8 cellular contexts compared by ENCODE assay signal in genomic region chr15:70299931-70300858, GRCh38.
DNase-seq lines count a peak whose midpoint lies in the region; ATAC-seq and TF ChIP-seq lines count a peak whose summit lies in the region.

No MANE protein-coding gene starts in this region.

- no peaks in the 10 kb centered on the region for H3K9me3 ChIP-seq in DND-41 (ENCODE audit: insufficient read depth, low read length, severe bottlenecking)
- peaks cover 15% of the 10 kb centered on the region for H3K9me3 ChIP-seq in left ventricle myocardium inferior (replicated peaks)

- no peak overlapping the region for H3K27ac Mint-ChIP-seq in activated T-helper 2 cell treated with anti-CD3 and anti-CD28 coated beads, Interferon-gamma antibody, Interleukin-2, Interleukin-4, amounts not matched to agents 10 μg/mL and 5 μg/mL and 100 μg/mL, durations not matched to agents 14 hours and 24 hours and 36 hours

- ATAC-seq in DND-41 (ENCODE audit: insufficient read depth, low read depth) = peak; percentile 99
- peak; percentile 98 for ATAC-seq in GM21717 (IDR thresholded peaks at IDR 0.05; ENCODE audit: unreplicated experiment)

- H3K4me3 ChIP-seq in DND-41 (ENCODE audit: low read depth in 1 of 2, low read length in 2 of 2) (no peak overlapping the region), left ventricle myocardium inferior (no peak overlapping the region)

- H3K27me3 Mint-ChIP-seq in activated T-helper 2 cell treated with anti-CD3 and anti-CD28 coated beads, Interferon-gamma antibody, Interleukin-2, Interleukin-4, amounts not matched to agents 10 μg/mL and 5 μg/mL and 100 μg/mL, durations not matched to agents 14 hours and 24 hours and 36 hours (ENCODE audit: low read depth) = peaks cover 19% of the 10 kb centered on the region

- TF ChIP-seq CTCF in DND-41 (IDR thresholded peaks at IDR 0.05; ENCODE audit: borderline replicate concordance, extremely low read depth, low read length, poor library complexity, severe bottlenecking) (no peak), left ventricle myocardium inferior (IDR thresholded peaks at IDR 0.05; ENCODE audit: borderline replicate concordance) (no peak), RWPE1 (conservative IDR thresholded peaks at IDR 0.05; ENCODE audit: low read depth) (no peak)

- H3K9me3 Mint-ChIP-seq in activated T-helper 2 cell treated with anti-CD3 and anti-CD28 coated beads, Interferon-gamma antibody, Interleukin-2, Interleukin-4, amounts not matched to agents 10 μg/mL and 5 μg/mL and 100 μg/mL, durations not matched to agents 14 hours and 24 hours and 36 hours = no peaks in the 10 kb centered on the region

- no peak overlapping the region for H3K9ac ChIP-seq in DND-41 (ENCODE audit: low read depth, low read length)

- 0 out of 2 replicates have a peak overlapping the region, but pooled peaks have one; percentile 7 for H2AFZ ChIP-seq in DND-41 (ENCODE audit: low read depth, low read length)

- peaks cover 28% of the 10 kb centered on the region for H3K4me1 ChIP-seq in DND-41 (ENCODE audit: insufficient read depth, low read length)
- H3K4me1 ChIP-seq in left ventricle myocardium inferior = no peaks in the 10 kb centered on the region

- H3K79me2 ChIP-seq in DND-41 (ENCODE audit: insufficient read depth, low read length) = no peaks in the 10 kb centered on the region

- H3K4me3 Mint-ChIP-seq in activated T-helper 2 cell treated with anti-CD3 and anti-CD28 coated beads, Interferon-gamma antibody, Interleukin-2, Interleukin-4, amounts not matched to agents 10 μg/mL and 5 μg/mL and 100 μg/mL, durations not matched to agents 14 hours and 24 hours and 36 hours (ENCODE audit: low read depth) = no peak overlapping the region

- H3K27ac ChIP-seq in DND-41 (ENCODE audit: low read length) (peak overlapping the region; percentile 71), left ventricle myocardium inferior (replicated peaks) (no peak overlapping the region), RWPE1 (no peak overlapping the region)

- no peaks in the 10 kb centered on the region for H3K36me3 Mint-ChIP-seq in activated T-helper 2 cell treated with anti-CD3 and anti-CD28 coated beads, Interferon-gamma antibody, Interleukin-2, Interleukin-4, amounts not matched to agents 10 μg/mL and 5 μg/mL and 100 μg/mL, durations not matched to agents 14 hours and 24 hours and 36 hours (ENCODE audit: low read depth)

- H3K27me3 ChIP-seq in DND-41 (ENCODE audit: insufficient read depth, low read length, poor library complexity) (no peaks in the 10 kb centered on the region), left ventricle myocardium inferior (ENCODE audit: low read depth) (peaks cover 3% of the 10 kb centered on the region)

- POLR2A ChIA-PET in RWPE1 (lab: Yijun Ruan, JAX; ENCODE audit: low non-redundant PET) = no interaction called here

- peaks cover 7% of the 10 kb centered on the region for H3K4me1 Mint-ChIP-seq in activated T-helper 2 cell treated with anti-CD3 and anti-CD28 coated beads, Interferon-gamma antibody, Interleukin-2, Interleukin-4, amounts not matched to agents 10 μg/mL and 5 μg/mL and 100 μg/mL, durations not matched to agents 14 hours and 24 hours and 36 hours (ENCODE audit: low read depth)

- H3K36me3 ChIP-seq in DND-41 (ENCODE audit: insufficient read depth, low read length) (no peaks in the 10 kb centered on the region), left ventricle myocardium inferior (no peaks in the 10 kb centered on the region)

- H4K20me1 ChIP-seq in DND-41 (ENCODE audit: insufficient read depth, low read length) = no peaks in the 10 kb centered on the region

- intact Hi-C loops in activated T-helper 2 cell treated with anti-CD3 and anti-CD28 coated beads, Interferon-gamma antibody, Interleukin-2, Interleukin-4, amounts not matched to agents 10 μg/mL and 5 μg/mL and 100 μg/mL, durations not matched to agents 14 hours and 24 hours and 36 hours (cut with micrococcal nuclease) = loop anchor here (2.0 kb wide), 1 partner anchor 187 kb away; no protein-coding TSS in a partner anchor
- intact Hi-C loops in left ventricle myocardium inferior (cut with micrococcal nuclease) = no loop called here

- peak; percentile 82 for DNase-seq in DND-41
- DNase-seq in NCI-H2107 treated with DMSO at 0.1 percent for 48 hours (lab: John Stamatoyannopoulos, UW; ENCODE audit: unreplicated experiment) = peak; percentile 65
- DNase-seq in activated T-helper 2 cell treated with anti-CD3 and anti-CD28 coated beads, Interferon-gamma antibody, Interleukin-2, Interleukin-4, amounts not matched to agents 10 μg/mL and 5 μg/mL and 100 μg/mL, durations not matched to agents 14 hours and 24 hours and 36 hours (ENCODE audit: low spot score) = peak; percentile 58
- peak; percentile 33 to 44 (median 42) for DNase-seq in stimulated activated CD4-positive, alpha-beta T cell treated with anti-CD3 and anti-CD28 coated beads, TNF-alpha, amount 100 ng/mL, for 1 hour (ENCODE audit: low read depth in 3 of 3, low spot score in 1 of 3)
- DNase-seq in left ventricle myocardium inferior = no peak
- no peak for DNase-seq in HUDEP-2 (lab: John Stamatoyannopoulos, UW; ENCODE audit: unreplicated experiment in 76 of 76)
- no peak for DNase-seq in RWPE1 (ENCODE audit: low spot score)

- CTCF ChIA-PET in RWPE1 (lab: Yijun Ruan, JAX) = interaction anchor here (0.6 to 0.9 kb wide), 3 partner anchors 76 to 359 kb away, joined by 3 to 4 read pairs (median 4); no protein-coding TSS in a partner anchor

- peak overlapping the region; percentile 1; the same call in 1 of the 2 replicates for H3K4me2 ChIP-seq in DND-41 (ENCODE audit: insufficient read depth, low read length)

Comparison
In these comparisons a context has a peak if more than half of its experiments do, and no peak if none do; other contexts are left out.
1. DNase-seq: peak in DND-41 (single experiment), NCI-H2107 treated with DMSO at 0.1 percent for 48 hours (single experiment), activated T-helper 2 cell treated with anti-CD3 and anti-CD28 coated beads, Interferon-gamma antibody, Interleukin-2, Interleukin-4, amounts not matched to agents 10 μg/mL and 5 μg/mL and 100 μg/mL, durations not matched to agents 14 hours and 24 hours and 36 hours (single experiment) and stimulated activated CD4-positive, alpha-beta T cell treated with anti-CD3 and anti-CD28 coated beads, TNF-alpha, amount 100 ng/mL, for 1 hour (3 of 3); none in left ventricle myocardium inferior (single experiment), HUDEP-2 (0 of 76) and RWPE1 (single experiment).